11 cellular contexts compared by ENCODE assay signal in genomic region chr13:46555722-46556121, GRCh38. TPM values are rescaled to one million over a fixed set of nuclear protein-coding genes. Genes with fewer than 3 reads are reported as not detected.
DNase-seq lines count a peak whose midpoint lies in the region; ATAC-seq and TF ChIP-seq lines count a peak whose summit lies in the region.
"Had no signal": no experiment of that assay in that cellular context is flagged by ENCODE, and none has a peak within 500 bp of the region (broad histone marks: within the 10 kb centered on the region; RNA-seq: fewer than 3 reads in every experiment).

No MANE protein-coding gene starts in this region.

- POLR2A ChIA-PET in activated naive CD8-positive, alpha-beta T cell treated with anti-CD3 and anti-CD28 coated beads, Interleukin-2, amount 10 ng/mL, durations not matched to agents 7 days and 5 days (lab: Charles Lee) = no interaction called here

- peaks cover 34% of the 10 kb centered on the region for H3K4me1 Mint-ChIP-seq in activated naive CD8-positive, alpha-beta T cell treated with anti-CD3 and anti-CD28 coated beads, Interleukin-2, amount 10 ng/mL, durations not matched to agents 7 days and 5 days
- H3K4me1 Mint-ChIP-seq in mesothelial cell of epicardium = peaks cover 45% of the 10 kb centered on the region

- peaks cover 3% of the 10 kb centered on the region for H3K36me3 Mint-ChIP-seq in activated naive CD8-positive, alpha-beta T cell treated with anti-CD3 and anti-CD28 coated beads, Interleukin-2, amount 10 ng/mL, durations not matched to agents 7 days and 5 days
- H3K36me3 Mint-ChIP-seq in mesothelial cell of epicardium = no peaks in the 10 kb centered on the region

- TF ChIP-seq EP300 in upper lobe of left lung (IDR thresholded peaks at IDR 0.05) = no peak

- TF ChIP-seq POLR2A in heart left ventricle (IDR thresholded peaks at IDR 0.05) = no peak
- no peak for TF ChIP-seq POLR2A in upper lobe of left lung (IDR thresholded peaks at IDR 0.05)

- no peaks in the 10 kb centered on the region for H3K9me3 Mint-ChIP-seq in activated naive CD8-positive, alpha-beta T cell treated with anti-CD3 and anti-CD28 coated beads, Interleukin-2, amount 10 ng/mL, durations not matched to agents 7 days and 5 days
- H3K9me3 Mint-ChIP-seq in mesothelial cell of epicardium = no peaks in the 10 kb centered on the region

- DNase-seq in heart left ventricle = no peak
- no peak for DNase-seq in heart right ventricle
- no peak for DNase-seq in activated naive CD8-positive, alpha-beta T cell treated with anti-CD3 and anti-CD28 coated beads, Interleukin-2, amount 10 ng/mL, durations not matched to agents 7 days and 5 days
- DNase-seq in mesothelial cell of epicardium (ENCODE audit: low spot score in 2 of 2, unreplicated experiment in 2 of 2) = no peak
- DNase-seq in upper lobe of left lung = no peak
- DNase-seq in NCI-H187 treated with DMSO at 0.1 percent for 48 hours (lab: John Stamatoyannopoulos, UW) = no peak
- DNase-seq in SIG-M5 (lab: John Stamatoyannopoulos, UW) = no peak
- DNase-seq: foreskin melanocyte, MG63 had no signal

- peak overlapping the region; percentile 94 for H3K4me3 Mint-ChIP-seq in activated naive CD8-positive, alpha-beta T cell treated with anti-CD3 and anti-CD28 coated beads, Interleukin-2, amount 10 ng/mL, durations not matched to agents 7 days and 5 days
- H3K4me3 Mint-ChIP-seq in mesothelial cell of epicardium = peak overlapping the region; percentile 95

- peaks cover 0 to 47% (median 40%) of the 10 kb centered on the region in 12 donors for H3K4me1 ChIP-seq in heart left ventricle
- H3K4me1 ChIP-seq in heart right ventricle = peaks cover 5 to 67% (median 45%) of the 10 kb centered on the region in 9 donors
- H3K4me1 ChIP-seq in upper lobe of left lung = peaks cover 24 to 37% (median 32%) of the 10 kb centered on the region in 4 donors

- intact Hi-C loops in heart left ventricle (cut with DNase I) = loop anchor here in 6 of 10 donors (5.0 to 10.0 kb wide), 5 partner anchors 47 to 129 kb away; no protein-coding TSS in a partner anchor
- intact Hi-C loops in heart right ventricle (cut with DNase I) = loop anchor here in 7 of 10 donors (5.0 to 10.0 kb wide), 4 partner anchors 47 to 139 kb away; no protein-coding TSS in a partner anchor

- H3K36me3 ChIP-seq in heart left ventricle (no peaks in the 10 kb centered on the region), heart right ventricle (no peaks in the 10 kb centered on the region), upper lobe of left lung (no peaks in the 10 kb centered on the region)
- H3K36me3 ChIP-seq: cardiac muscle cell, MG63 had no signal

- H3K9me3 ChIP-seq in heart left ventricle (no peaks in the 10 kb centered on the region), heart right ventricle (no peaks in the 10 kb centered on the region), upper lobe of left lung (no peaks in the 10 kb centered on the region)
- H3K9me3 ChIP-seq: MG63 had no signal

- 25 to 54% (median 30%) methylated on average over 3 of the region's 3 CpGs for WGBS in heart left ventricle, 4 donors
- WGBS in heart right ventricle, 2 donors = 32 to 51% methylated on average over 3 of the region's 3 CpGs
- WGBS in upper lobe of left lung, 2 donors = 29 to 35% methylated on average over 3 of the region's 3 CpGs

- no peak overlapping the region for H3K27ac Mint-ChIP-seq in activated naive CD8-positive, alpha-beta T cell treated with anti-CD3 and anti-CD28 coated beads, Interleukin-2, amount 10 ng/mL, durations not matched to agents 7 days and 5 days
- H3K27ac Mint-ChIP-seq in mesothelial cell of epicardium = peak overlapping the region; percentile 98

- H3K27ac ChIP-seq in heart left ventricle = peak overlapping the region in 8 of 12 donors; percentile 15 to 98 (median 92)
- peak overlapping the region in 4 of 10 donors; percentile 6 to 98 (median 94) for H3K27ac ChIP-seq in heart right ventricle
- H3K27ac ChIP-seq in upper lobe of left lung = peak overlapping the region in 3 of 4 donors; percentile 88 to 93 (median 90)
- H3K27ac ChIP-seq: cardiac muscle cell had no signal

- H3K27me3 Mint-ChIP-seq in activated naive CD8-positive, alpha-beta T cell treated with anti-CD3 and anti-CD28 coated beads, Interleukin-2, amount 10 ng/mL, durations not matched to agents 7 days and 5 days = no peaks in the 10 kb centered on the region
- H3K27me3 Mint-ChIP-seq in mesothelial cell of epicardium (ENCODE audit: low read depth) = no peaks in the 10 kb centered on the region

- no peaks in the 10 kb centered on the region for H3K27me3 ChIP-seq in heart left ventricle
- no peaks in the 10 kb centered on the region for H3K27me3 ChIP-seq in heart right ventricle
- H3K27me3 ChIP-seq in upper lobe of left lung = no peaks in the 10 kb centered on the region
- H3K27me3 ChIP-seq: cardiac muscle cell, MG63 had no signal

- H3K4me3 ChIP-seq in heart left ventricle (peak overlapping the region in 5 of 12 donors; percentile 75 to 97 (median 84)), heart right ventricle (peak overlapping the region in 2 of 10 donors; percentile 89 to 94), upper lobe of left lung (peak overlapping the region in 1 of 4 donors; percentile 97)

- ATAC-seq in heart left ventricle (no peak), heart right ventricle (no peak), upper lobe of left lung (ENCODE audit: low FRiP score in 2 of 2) (no peak), GM19351 (IDR thresholded peaks at IDR 0.05; ENCODE audit: unreplicated experiment) (no peak)
- no peak for ATAC-seq in activated naive CD8-positive, alpha-beta T cell treated with anti-CD3 and anti-CD28 coated beads, Interleukin-2, amount 10 ng/mL, durations not matched to agents 7 days and 5 days (ENCODE audit: low read depth)

- TF ChIP-seq CTCF in heart left ventricle (IDR thresholded peaks at IDR 0.05) (no peak), heart right ventricle (IDR thresholded peaks at IDR 0.05) (no peak), mesothelial cell of epicardium (IDR thresholded peaks at IDR 0.05; ENCODE audit: unreplicated experiment) (no peak), upper lobe of left lung (IDR thresholded peaks at IDR 0.05) (no peak)

RNA-seq across cellular contexts. Expression of gene LRCH1, which starts 2.8 kb away (rescaled TPM):
- total RNA-seq in heart left ventricle (10 to 100 TPM in 8 of 9 donors, 1 to 10 TPM in 1; 9.8 to 20.1 (median 12.9) TPM), heart right ventricle (10 to 100 TPM; 10.1 to 20.3 (median 13.8) TPM), mesothelial cell of epicardium (29.4 to 29.6 TPM (median 29.6 TPM) in 3 replicates), upper lobe of left lung (10 to 100 TPM; 17.2 to 27.0 (median 22.7) TPM)
- polyA plus RNA-seq in heart left ventricle (1 to 10 TPM; 4.5 to 6.4 TPM), heart right ventricle (1 to 10 TPM; 4.1 to 5.9 TPM)
- 10 to 100 TPM; 18.5 to 18.9 TPM for total RNA-seq in activated naive CD8-positive, alpha-beta T cell treated with anti-CD3 and anti-CD28 coated beads, Interleukin-2, amount 10 ng/mL, durations not matched to agents 7 days and 5 days
